Comparison of ENCODE assay signal across 8 cellular contexts in genomic region chr11:40293655-40294342, GRCh38.
DNase-seq lines count a peak whose midpoint lies in the region; ATAC-seq, FAIRE-seq and TF ChIP-seq lines count a peak whose summit lies in the region.

No MANE protein-coding gene starts in this region.

- peak overlapping the region; percentile 71 for H3K4me3 Mint-ChIP-seq in activated T-helper 2 cell treated with anti-CD3 and anti-CD28 coated beads, Interferon-gamma antibody, Interleukin-2, Interleukin-4, amounts not matched to agents 10 μg/mL and 5 μg/mL and 100 μg/mL, durations not matched to agents 14 hours and 24 hours and 36 hours (ENCODE audit: low read depth)
- H3K4me3 Mint-ChIP-seq in neural crest cell, result peak overlapping the region; percentile 94

- no peak for TF ChIP-seq POLR2A in gastroesophageal sphincter (IDR thresholded peaks at IDR 0.05)

- TF ChIP-seq EP300 in gastroesophageal sphincter (IDR thresholded peaks at IDR 0.05), result no peak

- H3K4me1 Mint-ChIP-seq in activated T-helper 2 cell treated with anti-CD3 and anti-CD28 coated beads, Interferon-gamma antibody, Interleukin-2, Interleukin-4, amounts not matched to agents 10 μg/mL and 5 μg/mL and 100 μg/mL, durations not matched to agents 14 hours and 24 hours and 36 hours (ENCODE audit: low read depth), result peaks cover 7% of the 10 kb centered on the region
- peaks cover 41% of the 10 kb centered on the region for H3K4me1 Mint-ChIP-seq in neural crest cell

- FAIRE-seq in D721Med (lab: Jason Lieb, UNC), result peak; percentile 81

- ATAC-seq in HG03342 (IDR thresholded peaks at IDR 0.05; ENCODE audit: unreplicated experiment) (peak; percentile 96), gastroesophageal sphincter (peak; percentile 89)

- intact Hi-C loops in activated T-helper 2 cell treated with anti-CD3 and anti-CD28 coated beads, Interferon-gamma antibody, Interleukin-2, Interleukin-4, amounts not matched to agents 10 μg/mL and 5 μg/mL and 100 μg/mL, durations not matched to agents 14 hours and 24 hours and 36 hours (cut with micrococcal nuclease), result no loop called here

- peaks cover 14% of the 10 kb centered on the region for H3K27me3 Mint-ChIP-seq in activated T-helper 2 cell treated with anti-CD3 and anti-CD28 coated beads, Interferon-gamma antibody, Interleukin-2, Interleukin-4, amounts not matched to agents 10 μg/mL and 5 μg/mL and 100 μg/mL, durations not matched to agents 14 hours and 24 hours and 36 hours (ENCODE audit: low read depth)
- H3K27me3 Mint-ChIP-seq in neural crest cell (ENCODE audit: low read depth), result peaks cover 17% of the 10 kb centered on the region

- peak overlapping the region in 3 of 4 donors; percentile 52 to 73 (median 69) for H3K27ac ChIP-seq in gastroesophageal sphincter

- peaks cover 0 to 12% (median 4%) of the 10 kb centered on the region in 3 donors for H3K4me1 ChIP-seq in gastroesophageal sphincter

- H3K27me3 ChIP-seq in gastroesophageal sphincter, result peaks cover 45% of the 10 kb centered on the region

- 1 to 4% methylated on average over 17 to 26 of the region's 27 CpGs for WGBS in gastroesophageal sphincter (ENCODE audit: low coverage in 1 of 2), 2 donors

- no peaks in the 10 kb centered on the region for H3K36me3 Mint-ChIP-seq in activated T-helper 2 cell treated with anti-CD3 and anti-CD28 coated beads, Interferon-gamma antibody, Interleukin-2, Interleukin-4, amounts not matched to agents 10 μg/mL and 5 μg/mL and 100 μg/mL, durations not matched to agents 14 hours and 24 hours and 36 hours (ENCODE audit: low read depth)
- no peaks in the 10 kb centered on the region for H3K36me3 Mint-ChIP-seq in neural crest cell (ENCODE audit: low read depth)

- no peaks in the 10 kb centered on the region for H3K36me3 ChIP-seq in gastroesophageal sphincter

- H3K9me3 Mint-ChIP-seq in activated T-helper 2 cell treated with anti-CD3 and anti-CD28 coated beads, Interferon-gamma antibody, Interleukin-2, Interleukin-4, amounts not matched to agents 10 μg/mL and 5 μg/mL and 100 μg/mL, durations not matched to agents 14 hours and 24 hours and 36 hours, result no peaks in the 10 kb centered on the region
- no peaks in the 10 kb centered on the region for H3K9me3 Mint-ChIP-seq in neural crest cell

- H3K9me3 ChIP-seq in gastroesophageal sphincter, result no peaks in the 10 kb centered on the region

- no peak overlapping the region for H3K27ac Mint-ChIP-seq in activated T-helper 2 cell treated with anti-CD3 and anti-CD28 coated beads, Interferon-gamma antibody, Interleukin-2, Interleukin-4, amounts not matched to agents 10 μg/mL and 5 μg/mL and 100 μg/mL, durations not matched to agents 14 hours and 24 hours and 36 hours
- peak overlapping the region; percentile 95 for H3K27ac Mint-ChIP-seq in neural crest cell (ENCODE audit: unreplicated experiment)

- peak; percentile 63 for DNase-seq in D721Med (ENCODE audit: insufficient read length, low spot score)
- DNase-seq in GM19240 (ENCODE audit: insufficient read length, low spot score), result peak; percentile 23
- peak; percentile 37 for DNase-seq in NCI-H524 treated with DMSO at 0.1 percent for 48 hours (lab: John Stamatoyannopoulos, UW)
- no peak for DNase-seq in activated T-helper 2 cell treated with anti-CD3 and anti-CD28 coated beads, Interferon-gamma antibody, Interleukin-2, Interleukin-4, amounts not matched to agents 10 μg/mL and 5 μg/mL and 100 μg/mL, durations not matched to agents 14 hours and 24 hours and 36 hours (ENCODE audit: low spot score)
- DNase-seq in neural crest cell (ENCODE audit: low read depth, low spot score), result peak; percentile 69
- DNase-seq in stimulated activated naive CD4-positive, alpha-beta T cell treated with Interleukin-2 at 50 U/mL for 16 hours (lab: John Stamatoyannopoulos, UW), result no peak

- H3K4me3 ChIP-seq in gastroesophageal sphincter, result peak overlapping the region; percentile 41 to 56

- TF ChIP-seq CTCF in D721Med (IDR thresholded peaks at IDR 0.05; ENCODE audit: insufficient read depth, missing control alignments) (peak; percentile 71), gastroesophageal sphincter (IDR thresholded peaks at IDR 0.05) (peak; percentile 78 to 90 (median 85)), neural crest cell (conservative IDR thresholded peaks at IDR 0.05) (peak; percentile 94)

Comparison
In these comparisons a context has a peak if more than half of its experiments do, and no peak if none do; other contexts are left out.
1. DNase-seq: peak in D721Med (single experiment), GM19240 (single experiment), NCI-H524 treated with DMSO at 0.1 percent for 48 hours (single experiment) and neural crest cell (single experiment); none in activated T-helper 2 cell treated with anti-CD3 and anti-CD28 coated beads, Interferon-gamma antibody, Interleukin-2, Interleukin-4, amounts not matched to agents 10 μg/mL and 5 μg/mL and 100 μg/mL, durations not matched to agents 14 hours and 24 hours and 36 hours (single experiment) and stimulated activated naive CD4-positive, alpha-beta T cell treated with Interleukin-2 at 50 U/mL for 16 hours (single experiment).
2. Peak in every context shown above with its lines, with median percentiles within 50 percentile points of each other: CTCF ChIP-seq.